15 cellular contexts compared by ENCODE assay signal in genomic region chr15:36884404-36885335, GRCh38.
DNase-seq lines count a peak whose midpoint lies in the region; ATAC-seq, FAIRE-seq and TF ChIP-seq lines count a peak whose summit lies in the region.
"Had no signal": no experiment of that assay in that cellular context is flagged by ENCODE, and none has a peak within 500 bp of the region (broad histone marks: within the 10 kb centered on the region; RNA-seq: fewer than 3 reads in every experiment).

No MANE protein-coding gene starts in this region.

- H3K4me1 ChIP-seq in Karpas-422 (ENCODE audit: low read length): peaks cover 26% of the 10 kb centered on the region
- peaks cover 22% of the 10 kb centered on the region for H3K4me1 ChIP-seq in astrocyte (ENCODE audit: insufficient read depth, low read length)
- H3K4me1 ChIP-seq in iPS-18a (ENCODE audit: control insufficient read depth, low read depth, low read length): peaks cover 60% of the 10 kb centered on the region
- H3K4me1 ChIP-seq in rectal smooth muscle tissue (ENCODE audit: control insufficient read depth, insufficient read depth, low read length): peaks cover 17% of the 10 kb centered on the region
- peaks cover 23% of the 10 kb centered on the region for H3K4me1 ChIP-seq in HepG2 (ENCODE audit: insufficient read depth, low read length)
- no peaks in the 10 kb centered on the region for H3K4me1 ChIP-seq in effector memory CD4-positive, alpha-beta T cell (ENCODE audit: control insufficient read depth, insufficient read depth, low read length, poor library complexity, severe bottlenecking)

- TF ChIP-seq EP300 in HepG2 (IDR thresholded peaks at IDR 0.05; ENCODE audit: low read depth in 2 of 2, low read length in 2 of 2) (no peak), HepG2 (CRISPR knock-in tag; IDR thresholded peaks at IDR 0.05; ENCODE audit: borderline replicate concordance) (no peak)

- TF ChIP-seq POLR2A in HepG2 (IDR thresholded peaks at IDR 0.05; ENCODE audit: insufficient read depth in 1 of 2, low read depth in 2 of 2, low read length in 2 of 2): no peak

- peaks cover 8% of the 10 kb centered on the region for H3K4me1 Mint-ChIP-seq in astrocyte (ENCODE audit: low read depth, unreplicated experiment)

- in situ Hi-C loops in HepG2 (cut with HindIII; ENCODE audit: extremely low pct_ligation_motif_present, low pct_unique_long_range_greater_than_20kb): loop anchor here (5.0 to 25.0 kb wide), 2 partner anchors 223 to 1003 kb away; no protein-coding TSS in a partner anchor

- H3K9ac ChIP-seq in Karpas-422 (ENCODE audit: low read length) (peak overlapping the region; percentile 32; the same call in 1 of the 2 replicates), astrocyte (ENCODE audit: low read length) (no peak overlapping the region), iPS-18a (ENCODE audit: low read length) (no peak overlapping the region), rectal smooth muscle tissue (ENCODE audit: low read length) (no peak overlapping the region), HepG2 (ENCODE audit: insufficient read depth, low read depth, low read length) (no peak overlapping the region)

- H2AFZ ChIP-seq in Karpas-422 (ENCODE audit: low read length) (no peak overlapping the region), astrocyte (ENCODE audit: low read depth, low read length) (no peak overlapping the region), HepG2 (ENCODE audit: low read length) (no peak overlapping the region)

- no peaks in the 10 kb centered on the region for H3K79me2 ChIP-seq in Karpas-422 (ENCODE audit: low read length)
- no peaks in the 10 kb centered on the region for H3K79me2 ChIP-seq in astrocyte (ENCODE audit: insufficient read depth, low read length)
- H3K79me2 ChIP-seq in HepG2 (ENCODE audit: insufficient read depth, low read length): no peaks in the 10 kb centered on the region

- H3K27ac ChIP-seq in Karpas-422 (ENCODE audit: low read length) (peak overlapping the region; percentile 39), astrocyte (ENCODE audit: low read depth, low read length) (no peak overlapping the region), iPS-18a (ENCODE audit: low read length) (no peak overlapping the region), rectal smooth muscle tissue (ENCODE audit: low read depth, low read length) (peak overlapping the region; percentile 84), HepG2 (ENCODE audit: extremely low read length, insufficient read depth, low read length) (no peak overlapping the region)
- H3K27ac ChIP-seq in effector memory CD4-positive, alpha-beta T cell (ENCODE audit: insufficient read depth, low read length, poor library complexity, severe bottlenecking): no peak overlapping the region
- H3K27ac ChIP-seq: epithelial cell of prostate, SK-N-MC, spleen, tibial nerve had no signal

- H3K9me3 Mint-ChIP-seq in astrocyte (ENCODE audit: unreplicated experiment): peaks cover 7% of the 10 kb centered on the region
- peaks cover 0 to 6% of the 10 kb centered on the region in 2 donors for H3K9me3 Mint-ChIP-seq in activated naive CD4-positive, alpha-beta T cell treated with anti-CD3 and anti-CD28 coated beads, Interleukin-2, amount 50 U/mL, for 72 hours
- H3K9me3 Mint-ChIP-seq: stimulated activated effector memory CD8-positive, alpha-beta T cell treated with anti-CD3 and anti-CD28 coated beads, Interleukin-12 subunit alpha, Interleukin-12 subunit beta, amount 100 ng/mL, for 72 hours had no signal

- H3K9me3 ChIP-seq in Karpas-422 (ENCODE audit: low read length): no peaks in the 10 kb centered on the region
- H3K9me3 ChIP-seq in astrocyte (ENCODE audit: insufficient read depth, low read depth, low read length): no peaks in the 10 kb centered on the region
- no peaks in the 10 kb centered on the region for H3K9me3 ChIP-seq in iPS-18a (ENCODE audit: control insufficient read depth, low read depth, low read length)
- H3K9me3 ChIP-seq in HepG2 (ENCODE audit: low read length): no peaks in the 10 kb centered on the region
- H3K9me3 ChIP-seq in effector memory CD4-positive, alpha-beta T cell (ENCODE audit: control insufficient read depth, low read length): no peaks in the 10 kb centered on the region
- H3K9me3 ChIP-seq: HAP-1, spleen, tibial nerve had no signal

- BruUV-seq in HepG2 (replicated peaks; lab: Mats Ljungman, UMichigan): no TSS peak

- POLR2A ChIA-PET in HepG2 (lab: Yijun Ruan, JAX): no interaction called here

- H3K27me3 Mint-ChIP-seq in astrocyte (ENCODE audit: low read depth, unreplicated experiment): peaks cover 98% of the 10 kb centered on the region

- intact Hi-C loops in left colon (cut with DNase I, micrococcal nuclease) (loop anchor here (10.0 kb wide), 2 partner anchors 220 to 250 kb away; partner anchors contain the start of gene MEIS2 (in 2 of the 2)), HepG2 (cut with micrococcal nuclease; ENCODE audit: unreplicated experiment) (no loop called here)

- ATAC-seq in left colon (no peak), HepG2 (no peak)
- no peak for ATAC-seq in activated naive CD4-positive, alpha-beta T cell treated with anti-CD3 and anti-CD28 coated beads, Interleukin-2, amount 50 U/mL, for 72 hours

- WGBS in HepG2 (ENCODE audit: low lambda C conversion rate): 37% methylated on average over 10 of the region's 10 CpGs

- H3K36me3 ChIP-seq in Karpas-422 (ENCODE audit: insufficient read depth, low read length) (no peaks in the 10 kb centered on the region), astrocyte (ENCODE audit: insufficient read depth, low read length) (no peaks in the 10 kb centered on the region), iPS-18a (ENCODE audit: control insufficient read depth, low read depth, low read length) (no peaks in the 10 kb centered on the region), rectal smooth muscle tissue (ENCODE audit: control insufficient read depth, insufficient read depth, low read length) (no peaks in the 10 kb centered on the region), HepG2 (replicated peaks in 1 of 2; ENCODE audit: control insufficient read depth in 1 of 2, insufficient read depth in 2 of 2, low read length in 2 of 2) (no peaks in the 10 kb centered on the region)
- no peaks in the 10 kb centered on the region for H3K36me3 ChIP-seq in effector memory CD4-positive, alpha-beta T cell (ENCODE audit: control insufficient read depth, insufficient read depth, low read length)
- H3K36me3 ChIP-seq: HAP-1, spleen, tibial nerve had no signal

- no peaks in the 10 kb centered on the region for H3K27me3 ChIP-seq in Karpas-422 (ENCODE audit: low read length)
- peaks cover 84% of the 10 kb centered on the region for H3K27me3 ChIP-seq in astrocyte (ENCODE audit: insufficient read depth, low read length)
- peaks cover 100% of the 10 kb centered on the region for H3K27me3 ChIP-seq in iPS-18a (ENCODE audit: control insufficient read depth, insufficient read depth, low read length)
- H3K27me3 ChIP-seq in rectal smooth muscle tissue (ENCODE audit: control insufficient read depth, insufficient read depth, low read length): peaks cover 15% of the 10 kb centered on the region
- peaks cover 5 to 66% of the 10 kb centered on the region in 2 experiments for H3K27me3 ChIP-seq in HepG2 (ENCODE audit: control insufficient read depth in 1 of 2, insufficient read depth in 2 of 2, low read length in 2 of 2)
- peaks cover 49% of the 10 kb centered on the region for H3K27me3 ChIP-seq in effector memory CD4-positive, alpha-beta T cell (replicated peaks; ENCODE audit: control insufficient read depth, insufficient read depth, low read length, poor library complexity, severe bottlenecking)

- H3K4me3 Mint-ChIP-seq in astrocyte (ENCODE audit: unreplicated experiment): no peak overlapping the region
- H3K4me3 Mint-ChIP-seq: stimulated activated effector memory CD8-positive, alpha-beta T cell treated with anti-CD3 and anti-CD28 coated beads, Interleukin-12 subunit alpha, Interleukin-12 subunit beta, amount 100 ng/mL, for 72 hours had no signal

- H3K27ac Mint-ChIP-seq in astrocyte (ENCODE audit: unreplicated experiment): peak overlapping the region; percentile 27
- no peak overlapping the region for H3K27ac Mint-ChIP-seq in activated naive CD4-positive, alpha-beta T cell treated with anti-CD3 and anti-CD28 coated beads, Interleukin-2, amount 50 U/mL, for 72 hours
- H3K27ac Mint-ChIP-seq: stimulated activated effector memory CD8-positive, alpha-beta T cell treated with anti-CD3 and anti-CD28 coated beads, Interleukin-12 subunit alpha, Interleukin-12 subunit beta, amount 100 ng/mL, for 72 hours had no signal

- no peak for TF ChIP-seq RAD21 in HepG2 (CRISPR knock-in tag; IDR thresholded peaks at IDR 0.05)

- H3K4me3 ChIP-seq in Karpas-422 (ENCODE audit: low read length) (no peak overlapping the region), astrocyte (ENCODE audit: insufficient read depth, low read depth, low read length) (no peak overlapping the region), iPS-18a (ENCODE audit: low read length) (peak overlapping the region; percentile 52), rectal smooth muscle tissue (ENCODE audit: low read length) (no peak overlapping the region), HepG2 (replicated peaks in 1 of 3; ENCODE audit: insufficient read depth in 1 of 3, low read depth in 2 of 3, low read length in 3 of 3) (no peak overlapping the region)
- no peak overlapping the region for H3K4me3 ChIP-seq in effector memory CD4-positive, alpha-beta T cell (ENCODE audit: insufficient read depth, low read depth, low read length, poor library complexity, severe bottlenecking)
- H3K4me3 ChIP-seq: tibial nerve had no signal

- FAIRE-seq in astrocyte (lab: Jason Lieb, UNC) (no peak), HepG2 (lab: Jason Lieb, UNC) (no peak)

- peaks cover 2% of the 10 kb centered on the region for H3K36me3 Mint-ChIP-seq in astrocyte (ENCODE audit: low read depth, unreplicated experiment)
- peaks cover 22 to 25% of the 10 kb centered on the region in 2 donors for H3K36me3 Mint-ChIP-seq in activated naive CD4-positive, alpha-beta T cell treated with anti-CD3 and anti-CD28 coated beads, Interleukin-2, amount 50 U/mL, for 72 hours
- H3K36me3 Mint-ChIP-seq: stimulated activated effector memory CD8-positive, alpha-beta T cell treated with anti-CD3 and anti-CD28 coated beads, Interleukin-12 subunit alpha, Interleukin-12 subunit beta, amount 100 ng/mL, for 72 hours had no signal

- TF ChIP-seq CTCF in astrocyte (IDR thresholded peaks at IDR 0.05; ENCODE audit: insufficient read depth, low read depth, low read length) (no peak), HepG2 (CRISPR knock-in tag; IDR thresholded peaks at IDR 0.05) (no peak)

- no peaks in the 10 kb centered on the region for H3K9me2 ChIP-seq in Karpas-422 (replicated peaks; ENCODE audit: insufficient read depth, low read length)

- DNase-seq in Karpas-422 (peak; percentile 45), astrocyte (ENCODE audit: low read depth) (no peak), left colon (no peak), HepG2 (ENCODE audit: low spot score) (no peak)
- DNase-seq in activated naive CD4-positive, alpha-beta T cell treated with anti-CD3 and anti-CD28 coated beads, Interleukin-2, amount 50 U/mL, for 72 hours (ENCODE audit: low spot score in 2 of 2): no peak
- no peak for DNase-seq in effector memory CD4-positive, alpha-beta T cell
- DNase-seq: activated T-cell treated with anti-CD3 and anti-CD28 coated beads, Interleukin-2, amount 50 U/mL, for 1 hour had no signal

- peaks cover 4% of the 10 kb centered on the region; the same call in 1 of the 2 replicates for H4K20me1 ChIP-seq in Karpas-422 (ENCODE audit: insufficient read depth, low read depth, low read length)
- H4K20me1 ChIP-seq in astrocyte (ENCODE audit: insufficient read depth, low read length): peaks cover 4% of the 10 kb centered on the region
- no peaks in the 10 kb centered on the region for H4K20me1 ChIP-seq in HepG2 (ENCODE audit: insufficient read depth, low read length)

- CTCF ChIA-PET in HepG2 (lab: Yijun Ruan, JAX; ENCODE audit: low intra/inter-chr PET ratio, low total read pairs): interaction anchor here (2.1 to 2.5 kb wide), 2 partner anchors 221 to 249 kb away, joined by 26 to 42 read pairs; no protein-coding TSS in a partner anchor

- H3K4me2 ChIP-seq in Karpas-422 (ENCODE audit: low read depth, low read length, poor library complexity, severe bottlenecking): peak overlapping the region; percentile 57
- H3K4me2 ChIP-seq in astrocyte (ENCODE audit: low read length): peak overlapping the region; percentile 80
- H3K4me2 ChIP-seq in HepG2 (ENCODE audit: low read depth, low read length): no peak overlapping the region

Comparison
In these comparisons a context has a peak if more than half of its experiments do, and no peak if none do; other contexts are left out.
1. H3K27ac ChIP-seq: peak in Karpas-422 (single experiment) and rectal smooth muscle tissue (single experiment); none in astrocyte (single experiment), iPS-18a (single experiment), HepG2 (single experiment) and effector memory CD4-positive, alpha-beta T cell (single experiment).